16 cellular contexts compared by ENCODE assay signal in genomic region chr2:122478773-122479172, GRCh38.
"Had no signal": no experiment of that assay in that cellular context is flagged by ENCODE, and none has a peak within 500 bp of the region (broad histone marks: within the 10 kb centered on the region; RNA-seq: fewer than 3 reads in every experiment).

No MANE protein-coding gene starts in this region.

- H3K36me3 ChIP-seq: esophagus squamous epithelium, left lung, pancreas had no signal

- H3K4me1 Mint-ChIP-seq: immature natural killer cell had no signal

- H3K27ac ChIP-seq: esophagus squamous epithelium, left lung, pancreas had no signal

- H3K4me3 Mint-ChIP-seq: dendritic cell treated with granulocyte-macrophage colony-stimulating factor and Interleukin-4, amounts not matched to agents 40 ng/mL and 50 ng/mL, for 4 days; immature natural killer cell; natural killer cell treated with Interleukin-12 subunit alpha and Interleukin-12 subunit beta and Interleukin-15 and Interleukin-18, amount 100 ng/mL, for 72 hours had no signal

- ATAC-seq: left lung; natural killer cell treated with Interleukin-12 subunit alpha and Interleukin-12 subunit beta and Interleukin-15 and Interleukin-18, amount 100 ng/mL, for 72 hours; pancreas; right cardiac atrium had no signal

- H3K4me1 ChIP-seq: esophagus squamous epithelium, left lung, pancreas had no signal

- H3K27me3 Mint-ChIP-seq: dendritic cell treated with granulocyte-macrophage colony-stimulating factor and Interleukin-4, amounts not matched to agents 40 ng/mL and 50 ng/mL, for 4 days; natural killer cell treated with Interleukin-12 subunit alpha and Interleukin-12 subunit beta and Interleukin-15 and Interleukin-18, amount 100 ng/mL, for 72 hours; progenitor cell of endocrine pancreas had no signal

- H3K9me3 ChIP-seq: esophagus squamous epithelium, left lung, pancreas had no signal

- DNase-seq: esophagus squamous epithelium; immature natural killer cell; left lung; mesenchymal stem cell; midbrain; occipital lobe; pancreas; stimulated activated CD4-positive, alpha-beta T cell treated with anti-CD3 and anti-CD28 coated beads, Interleukin-2, amount 100 ng/mL, for 48 hours; stimulated activated naive CD4-positive, alpha-beta T cell treated with Interleukin-2 at 50 U/mL for 16 hours; trophoblast cell had no signal

- H3K27me3 ChIP-seq: esophagus squamous epithelium, left lung, pancreas had no signal

- H3K27ac Mint-ChIP-seq: dendritic cell treated with granulocyte-macrophage colony-stimulating factor and Interleukin-4, amounts not matched to agents 40 ng/mL and 50 ng/mL, for 4 days; immature natural killer cell; natural killer cell treated with Interleukin-12 subunit alpha and Interleukin-12 subunit beta and Interleukin-15 and Interleukin-18, amount 100 ng/mL, for 72 hours; progenitor cell of endocrine pancreas had no signal

- H3K4me3 ChIP-seq: esophagus squamous epithelium, left lung, lung, pancreas, smooth muscle cell had no signal

- H3K36me3 Mint-ChIP-seq: immature natural killer cell; natural killer cell treated with Interleukin-12 subunit alpha and Interleukin-12 subunit beta and Interleukin-15 and Interleukin-18, amount 100 ng/mL, for 72 hours had no signal
